Comparison of ENCODE assay signal across 10 cellular contexts in genomic region chr7:150340024-150340749, GRCh38. TPM values are rescaled to one million over a fixed set of nuclear protein-coding genes. Genes with fewer than 3 reads are reported as not detected.
DNase-seq lines count a peak whose midpoint lies in the region; ATAC-seq, FAIRE-seq and TF ChIP-seq lines count a peak whose summit lies in the region.
"Had no signal": no experiment of that assay in that cellular context is flagged by ENCODE, and none has a peak within 500 bp of the region (broad histone marks: within the 10 kb centered on the region; RNA-seq: fewer than 3 reads in every experiment).

No MANE protein-coding gene starts in this region.

- peaks cover 2% of the 10 kb centered on the region for H3K36me3 Mint-ChIP-seq in chondrocyte (ENCODE audit: low read depth)
- peaks cover 38 to 47% of the 10 kb centered on the region in 2 donors for H3K36me3 Mint-ChIP-seq in stimulated activated naive B cell treated with anti-CD40 and anti-IgM and Interleukin-4, amounts not matched to agents 10 μg/mL and 1 μg/mL and 100 μg/mL, for 72 hours
- H3K36me3 Mint-ChIP-seq in activated CD8-positive, alpha-beta memory T cell treated with anti-CD3 and anti-CD28 coated beads, Interleukin-2, amount 10 ng/mL, durations not matched to agents 7 days and 5 days: no peaks in the 10 kb centered on the region

- ATAC-seq in HG02642 (IDR thresholded peaks at IDR 0.05; ENCODE audit: poor library complexity, unreplicated experiment) (peak; percentile 42), left lung (peak; percentile 59)
- ATAC-seq in stimulated activated naive B cell treated with anti-CD40 and anti-IgM and Interleukin-4, amounts not matched to agents 10 μg/mL and 1 μg/mL and 100 μg/mL, for 72 hours (replicated peaks): peak; percentile 71 to 74
- no peak for ATAC-seq in activated CD8-positive, alpha-beta memory T cell treated with anti-CD3 and anti-CD28 coated beads, Interleukin-2, amount 10 ng/mL, durations not matched to agents 7 days and 5 days

- FAIRE-seq in H54 (lab: Jason Lieb, UNC): no peak

- H3K4me1 ChIP-seq in left lung: peaks cover 0 to 20% of the 10 kb centered on the region in 2 donors

- TF ChIP-seq CTCF in chondrocyte (IDR thresholded peaks at IDR 0.05) (no peak), left lung (IDR thresholded peaks at IDR 0.05) (no peak)

- CTCF ChIA-PET in activated CD8-positive, alpha-beta memory T cell treated with anti-CD3 and anti-CD28 coated beads, Interleukin-2, amount 10 ng/mL, durations not matched to agents 7 days and 5 days (lab: Charles Lee): no interaction called here

- H3K4me1 Mint-ChIP-seq in chondrocyte (ENCODE audit: low read depth): peaks cover 21% of the 10 kb centered on the region
- peaks cover 24 to 31% of the 10 kb centered on the region in 2 donors for H3K4me1 Mint-ChIP-seq in stimulated activated naive B cell treated with anti-CD40 and anti-IgM and Interleukin-4, amounts not matched to agents 10 μg/mL and 1 μg/mL and 100 μg/mL, for 72 hours
- peaks cover 8% of the 10 kb centered on the region for H3K4me1 Mint-ChIP-seq in activated CD8-positive, alpha-beta memory T cell treated with anti-CD3 and anti-CD28 coated beads, Interleukin-2, amount 10 ng/mL, durations not matched to agents 7 days and 5 days

- peaks cover 7% of the 10 kb centered on the region for H3K9me3 Mint-ChIP-seq in chondrocyte (ENCODE audit: low read depth)
- peaks cover 4 to 8% of the 10 kb centered on the region in 2 donors for H3K9me3 Mint-ChIP-seq in stimulated activated naive B cell treated with anti-CD40 and anti-IgM and Interleukin-4, amounts not matched to agents 10 μg/mL and 1 μg/mL and 100 μg/mL, for 72 hours
- H3K9me3 Mint-ChIP-seq in activated CD8-positive, alpha-beta memory T cell treated with anti-CD3 and anti-CD28 coated beads, Interleukin-2, amount 10 ng/mL, durations not matched to agents 7 days and 5 days (ENCODE audit: low read depth): no peaks in the 10 kb centered on the region

- H3K36me3 ChIP-seq in left lung: peaks cover 0 to 16% of the 10 kb centered on the region in 2 donors
- H3K36me3 ChIP-seq: MG63 had no signal

- peak overlapping the region in 1 of 2 donors; percentile 73 for H3K27ac ChIP-seq in left lung
- H3K27ac ChIP-seq: VCaP had no signal

- H3K4me3 ChIP-seq in left lung: peak overlapping the region; percentile 44 to 50
- H3K4me3 ChIP-seq: MG63 had no signal

- H3K27me3 ChIP-seq in left lung: peaks cover 8 to 50% of the 10 kb centered on the region in 2 donors
- H3K27me3 ChIP-seq: MG63 had no signal

- peak overlapping the region; percentile 63 for H3K27ac Mint-ChIP-seq in chondrocyte (ENCODE audit: unreplicated experiment)
- H3K27ac Mint-ChIP-seq in stimulated activated naive B cell treated with anti-CD40 and anti-IgM and Interleukin-4, amounts not matched to agents 10 μg/mL and 1 μg/mL and 100 μg/mL, for 72 hours: peak overlapping the region; percentile 25
- H3K27ac Mint-ChIP-seq in activated CD8-positive, alpha-beta memory T cell treated with anti-CD3 and anti-CD28 coated beads, Interleukin-2, amount 10 ng/mL, durations not matched to agents 7 days and 5 days: no peak overlapping the region

- H3K27me3 Mint-ChIP-seq in chondrocyte (ENCODE audit: low read depth): peaks cover 25% of the 10 kb centered on the region
- H3K27me3 Mint-ChIP-seq in stimulated activated naive B cell treated with anti-CD40 and anti-IgM and Interleukin-4, amounts not matched to agents 10 μg/mL and 1 μg/mL and 100 μg/mL, for 72 hours: peaks cover 32 to 35% of the 10 kb centered on the region in 2 donors
- peaks cover 41% of the 10 kb centered on the region for H3K27me3 Mint-ChIP-seq in activated CD8-positive, alpha-beta memory T cell treated with anti-CD3 and anti-CD28 coated beads, Interleukin-2, amount 10 ng/mL, durations not matched to agents 7 days and 5 days

- no peaks in the 10 kb centered on the region for H3K9me3 ChIP-seq in left lung

- intact Hi-C loops in left lung (cut with DNase I): no loop called here

- TF ChIP-seq POLR2A in H54 (IDR thresholded peaks at IDR 0.05; ENCODE audit: low read depth, low read length): no peak

- DNase-seq in chondrocyte (ENCODE audit: low spot score) (no peak), left lung (no peak), NCI-H2196 (lab: John Stamatoyannopoulos, UW; ENCODE audit: unreplicated experiment) (no peak), GOT3 (lab: John Stamatoyannopoulos, UW) (no peak), H54 (ENCODE audit: insufficient read length, low spot score) (no peak)
- no peak for DNase-seq in stimulated activated naive B cell treated with anti-CD40 and anti-IgM and Interleukin-4, amounts not matched to agents 10 μg/mL and 1 μg/mL and 100 μg/mL, for 72 hours
- no peak for DNase-seq in activated CD8-positive, alpha-beta memory T cell treated with anti-CD3 and anti-CD28 coated beads, Interleukin-2, amount 10 ng/mL, durations not matched to agents 7 days and 5 days
- DNase-seq: MG63 had no signal

- H3K4me3 Mint-ChIP-seq in chondrocyte (ENCODE audit: unreplicated experiment): no peak overlapping the region
- H3K4me3 Mint-ChIP-seq in stimulated activated naive B cell treated with anti-CD40 and anti-IgM and Interleukin-4, amounts not matched to agents 10 μg/mL and 1 μg/mL and 100 μg/mL, for 72 hours: peak overlapping the region; percentile 56 to 75
- H3K4me3 Mint-ChIP-seq in activated CD8-positive, alpha-beta memory T cell treated with anti-CD3 and anti-CD28 coated beads, Interleukin-2, amount 10 ng/mL, durations not matched to agents 7 days and 5 days: no peak overlapping the region

RNA-seq across cellular contexts. Expression of gene RARRES2, which starts 1.2 kb away (rescaled TPM):
- total RNA-seq in chondrocyte: 1.4 to 1.9 TPM (median 1.8 TPM) in 3 replicates
- total RNA-seq in left lung: 100 to 1,000 TPM; 133 to 162 TPM
- total RNA-seq in activated CD8-positive, alpha-beta memory T cell treated with anti-CD3 and anti-CD28 coated beads, Interleukin-2, amount 10 ng/mL, durations not matched to agents 7 days and 5 days: not detected

RNA-seq across cellular contexts. Expression of gene ACTR3C, which starts 16.8 kb away (rescaled TPM):
- total RNA-seq in chondrocyte (0.25 to 0.85 TPM in 2 of 3 replicates, not detected in the other), left lung (10 to 100 TPM; 24.0 to 25.1 TPM)
- total RNA-seq in activated CD8-positive, alpha-beta memory T cell treated with anti-CD3 and anti-CD28 coated beads, Interleukin-2, amount 10 ng/mL, durations not matched to agents 7 days and 5 days: 1 to 10 TPM; 4.0 to 4.8 TPM

RNA-seq across cellular contexts. Expression of gene LRRC61, which starts 17.0 kb away (rescaled TPM):
- total RNA-seq in chondrocyte (1.5 to 1.7 TPM in 2 of 3 replicates, not detected in the other), left lung (10 to 100 TPM in 1 of 2 donors, 1 to 10 TPM in 1; 9.0 to 15.8 TPM)
- total RNA-seq in activated CD8-positive, alpha-beta memory T cell treated with anti-CD3 and anti-CD28 coated beads, Interleukin-2, amount 10 ng/mL, durations not matched to agents 7 days and 5 days: 10 to 100 TPM; 24.7 to 25.3 TPM

RNA-seq across cellular contexts. Expression of gene REPIN1, which starts 28.4 kb away (rescaled TPM):
- total RNA-seq in chondrocyte: 59.5 to 65.8 TPM (median 63.4 TPM) in 3 replicates
- total RNA-seq in left lung: 100 to 1,000 TPM in 1 of 2 donors, 10 to 100 TPM in 1; 81.4 to 110 TPM
- 10 to 100 TPM; 51.4 to 55.5 TPM for total RNA-seq in activated CD8-positive, alpha-beta memory T cell treated with anti-CD3 and anti-CD28 coated beads, Interleukin-2, amount 10 ng/mL, durations not matched to agents 7 days and 5 days

RNA-seq across cellular contexts. Expression of gene ZNF775, which starts 38.9 kb away (rescaled TPM):
- 4.3 to 6.5 TPM (median 6.0 TPM) in 3 replicates for total RNA-seq in chondrocyte
- 1 to 10 TPM; 5.2 to 5.6 TPM for total RNA-seq in left lung
- total RNA-seq in activated CD8-positive, alpha-beta memory T cell treated with anti-CD3 and anti-CD28 coated beads, Interleukin-2, amount 10 ng/mL, durations not matched to agents 7 days and 5 days: 1 to 10 TPM; 7.5 to 8.4 TPM

Comparison
In these comparisons a context has a peak if more than half of its experiments do, and no peak if none do; other contexts are left out.
1. H3K4me3 Mint-ChIP-seq: peak in stimulated activated naive B cell treated with anti-CD40 and anti-IgM and Interleukin-4, amounts not matched to agents 10 μg/mL and 1 μg/mL and 100 μg/mL, for 72 hours (2 of 2); none in chondrocyte (single experiment) and activated CD8-positive, alpha-beta memory T cell treated with anti-CD3 and anti-CD28 coated beads, Interleukin-2, amount 10 ng/mL, durations not matched to agents 7 days and 5 days (single experiment).
2. RNA of gene RARRES2, which starts 1.2 kb away (total RNA-seq): 133 to 162 TPM in left lung; 1.4 to 1.9 TPM in chondrocyte and not detected in activated CD8-positive, alpha-beta memory T cell treated with anti-CD3 and anti-CD28 coated beads, Interleukin-2, amount 10 ng/mL, durations not matched to agents 7 days and 5 days; every median in the first group is over 10 times any median in the second.
3. RNA of gene ACTR3C, which starts 16.8 kb away (total RNA-seq): 24.0 to 25.1 TPM in left lung; 4.0 to 4.8 TPM in activated CD8-positive, alpha-beta memory T cell treated with anti-CD3 and anti-CD28 coated beads, Interleukin-2, amount 10 ng/mL, durations not matched to agents 7 days and 5 days and 0.25 to 0.85 TPM in chondrocyte; every median in the first group is over 4 times any median in the second.